ENCODE assay signal across 16 cellular contexts in the genomic region with DNA sequence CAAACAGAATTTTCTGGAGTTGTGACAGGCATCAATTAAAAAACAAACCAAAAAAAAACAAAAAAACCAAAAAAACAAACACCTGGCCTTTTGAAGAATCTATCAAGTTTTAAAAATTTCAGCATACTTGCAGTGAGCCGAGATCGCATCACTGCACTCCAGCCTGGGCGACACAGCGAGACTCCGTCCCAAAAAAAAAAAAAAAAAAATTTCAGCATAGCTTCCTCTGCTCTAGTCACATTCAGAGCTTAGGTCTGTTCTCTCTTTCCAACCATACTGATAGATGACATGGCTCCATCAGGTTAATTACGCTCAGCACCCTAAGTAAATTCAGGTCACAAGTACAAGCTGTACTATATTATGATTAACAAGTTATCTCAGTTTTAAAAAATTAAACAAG. TPM values are rescaled to one million over a fixed set of nuclear protein-coding genes. Genes with fewer than 3 reads are reported as not detected.
A peak's percentile ranks its signal among the peaks of the same experiment; 100 is the strongest.
DNase-seq lines count a peak whose midpoint lies in the region; ATAC-seq and TF ChIP-seq lines count a peak whose summit lies in the region.
"Had no signal": no experiment of that assay in that cellular context is flagged by ENCODE, and none has a peak within 500 bp of the region (broad histone marks: within the 10 kb centered on the region; RNA-seq: fewer than 3 reads in every experiment).

No MANE protein-coding gene starts in this region.

- H3K79me2 ChIP-seq in Loucy (ENCODE audit: insufficient read depth, low read length), result peaks cover 75% of the 10 kb centered on the region

- peak overlapping the region; percentile 94 for H3K4me2 ChIP-seq in Loucy (ENCODE audit: low read depth, low read length, poor library complexity, severe bottlenecking)

- POLR2A ChIA-PET in CD8-positive, alpha-beta memory T cell (lab: Charles Lee), result interaction anchor here (0.5 kb wide), 1 partner anchor 17 kb away, joined by 5 read pairs; no protein-coding TSS in a partner anchor

- H3K9me3 ChIP-seq in CD8-positive, alpha-beta memory T cell (ENCODE audit: low read length), result no peaks in the 10 kb centered on the region
- H3K9me3 ChIP-seq in Loucy (ENCODE audit: insufficient read depth, low read depth, low read length) (no peaks in the 10 kb centered on the region), sigmoid colon (no peaks in the 10 kb centered on the region)
- H3K9me3 ChIP-seq: HAP-1 had no signal

- peak overlapping the region; percentile 12 for H3K27ac ChIP-seq in CD8-positive, alpha-beta memory T cell (ENCODE audit: low read depth, low read length)
- H3K27ac ChIP-seq in sigmoid colon, result peak overlapping the region; percentile 98 to 100 (median 98)
- H3K27ac ChIP-seq: parathyroid adenoma had no signal

- 85 to 92% methylated on average over 6 of the region's 6 CpGs for WGBS in sigmoid colon, 2 donors

- H3K9me2 ChIP-seq in Loucy (replicated peaks; ENCODE audit: low read depth, low read length), result no peaks in the 10 kb centered on the region

- H3K36me3 Mint-ChIP-seq in CD8-positive, alpha-beta memory T cell, result peaks cover 0 to 31% (median 3%) of the 10 kb centered on the region in 3 donors
- H3K36me3 Mint-ChIP-seq in central memory CD8-positive, alpha-beta T cell (ENCODE audit: insufficient read depth), result peaks cover 33% of the 10 kb centered on the region

- peak overlapping the region; percentile 40 for H3K9ac ChIP-seq in Loucy (ENCODE audit: low read depth, low read length, poor library complexity, severe bottlenecking)
- H3K9ac ChIP-seq: parathyroid adenoma had no signal

- ATAC-seq in central memory CD8-positive, alpha-beta T cell (replicated peaks; ENCODE audit: extremely low read depth, poor library complexity, severe bottlenecking), result no peak
- ATAC-seq: activated CD4-positive, CD25-positive, alpha-beta regulatory T cell treated with anti-CD3 and anti-CD28 coated beads, Interleukin-2, amount 50 U/mL, for 24 hours; left colon had no signal

- H3K4me1 ChIP-seq in CD8-positive, alpha-beta memory T cell (ENCODE audit: insufficient read depth, low read length), result peaks cover 61% of the 10 kb centered on the region
- peaks cover 55% of the 10 kb centered on the region for H3K4me1 ChIP-seq in Loucy (ENCODE audit: insufficient read depth, low read length, poor library complexity, severe bottlenecking)
- H3K4me1 ChIP-seq in sigmoid colon, result peaks cover 3 to 64% (median 42%) of the 10 kb centered on the region in 4 donors

- peaks cover 68% of the 10 kb centered on the region for H4K20me1 ChIP-seq in Loucy (ENCODE audit: insufficient read depth, low read length, poor library complexity, severe bottlenecking)

- no peaks in the 10 kb centered on the region for H3K36me3 ChIP-seq in CD8-positive, alpha-beta memory T cell (ENCODE audit: insufficient read depth, low read length)
- H3K36me3 ChIP-seq in Loucy (ENCODE audit: insufficient read depth, low read length) (no peaks in the 10 kb centered on the region), sigmoid colon (no peaks in the 10 kb centered on the region)
- H3K36me3 ChIP-seq: HAP-1 had no signal

- peaks cover 0 to 5% (median 0%) of the 10 kb centered on the region in 5 donors for H3K9me3 Mint-ChIP-seq in CD8-positive, alpha-beta memory T cell
- no peaks in the 10 kb centered on the region for H3K9me3 Mint-ChIP-seq in central memory CD8-positive, alpha-beta T cell

- peaks cover 0 to 5% of the 10 kb centered on the region in 2 donors for H3K27me3 Mint-ChIP-seq in CD8-positive, alpha-beta memory T cell
- H3K27me3 Mint-ChIP-seq in central memory CD8-positive, alpha-beta T cell, result no peaks in the 10 kb centered on the region

- no peaks in the 10 kb centered on the region for H3K27me3 ChIP-seq in CD8-positive, alpha-beta memory T cell (ENCODE audit: insufficient read depth, low read length, poor library complexity, severe bottlenecking)
- H3K27me3 ChIP-seq in Loucy (ENCODE audit: insufficient read depth, low read length, poor library complexity, severe bottlenecking) (no peaks in the 10 kb centered on the region), sigmoid colon (no peaks in the 10 kb centered on the region)

- intact Hi-C loops in sigmoid colon (cut with DNase I), result no loop called here

- CTCF ChIA-PET in CD8-positive, alpha-beta memory T cell (lab: Charles Lee), result interaction anchor here (2.6 to 8.1 kb wide), 3 partner anchors 13 to 54 kb away, joined by 7 to 62 read pairs (median 36); no protein-coding TSS in a partner anchor

- TF ChIP-seq EP300 in sigmoid colon (IDR thresholded peaks at IDR 0.05), result no peak

- no peak for TF ChIP-seq POLR2A in sigmoid colon (IDR thresholded peaks at IDR 0.05)

- no peaks in the 10 kb centered on the region for H3F3A ChIP-seq in Loucy (ENCODE audit: low read depth)

- H3K4me3 ChIP-seq in CD8-positive, alpha-beta memory T cell (ENCODE audit: low read length), result no peak overlapping the region
- H3K4me3 ChIP-seq in Loucy (ENCODE audit: low read length, poor library complexity, severe bottlenecking) (peak overlapping the region; percentile 95), sigmoid colon (no peak overlapping the region)
- H3K4me3 ChIP-seq: HAP-1 had no signal

- H3K4me1 Mint-ChIP-seq in CD8-positive, alpha-beta memory T cell, result peaks cover 61 to 78% (median 76%) of the 10 kb centered on the region in 3 donors
- peaks cover 67% of the 10 kb centered on the region for H3K4me1 Mint-ChIP-seq in central memory CD8-positive, alpha-beta T cell

- TF ChIP-seq CTCF in Loucy (conservative IDR thresholded peaks at IDR 0.05; ENCODE audit: low read length) (no peak), sigmoid colon (IDR thresholded peaks at IDR 0.05) (no peak)

- peak overlapping the region; percentile 56 to 97 (median 71) for H3K4me3 Mint-ChIP-seq in CD8-positive, alpha-beta memory T cell
- H3K4me3 Mint-ChIP-seq in central memory CD8-positive, alpha-beta T cell, result peak overlapping the region; percentile 98

- H2AFZ ChIP-seq in Loucy (ENCODE audit: low read length), result no peak overlapping the region
- H2AFZ ChIP-seq: parathyroid adenoma had no signal

- no peak for DNase-seq in CD8-positive, alpha-beta memory T cell
- DNase-seq in central memory CD8-positive, alpha-beta T cell (ENCODE audit: low spot score in 2 of 2), result no peak
- DNase-seq in sigmoid colon, result no peak
- DNase-seq in NCI-H748 treated with DMSO at 0.1 percent for 48 hours (lab: John Stamatoyannopoulos, UW), result no peak
- DNase-seq in activated CD8-positive, alpha-beta memory T cell treated with anti-CD3 and anti-CD28 coated beads, Interleukin-2, amount 50 U/mL, for 4 hours, result no peak
- DNase-seq in midbrain (lab: John Stamatoyannopoulos, UW), result no peak
- DNase-seq: amygdala; effector CD8-positive, alpha-beta T cell; left colon; NCI-H526; Right ventricle myocardium superior; stimulated activated CD4-positive, alpha-beta T cell treated with anti-CD3 and anti-CD28 coated beads, Interleukin-4, amount 100 ng/mL, for 1 hour had no signal

- peak overlapping the region; percentile 68 to 100 (median 100) for H3K27ac Mint-ChIP-seq in CD8-positive, alpha-beta memory T cell
- H3K27ac Mint-ChIP-seq in central memory CD8-positive, alpha-beta T cell (ENCODE audit: low read depth), result peak overlapping the region; percentile 97

RNA-seq across cellular contexts. Expression of gene KBTBD2, which starts 3.1 kb away (rescaled TPM):
- 10 to 100 TPM; 21.8 to 24.2 TPM for total RNA-seq in CD8-positive, alpha-beta memory T cell
- polyA plus RNA-seq in CD8-positive, alpha-beta memory T cell, result 21.9 TPM
- 10 to 100 TPM; 28.5 to 39.7 (median 37.5) TPM for total RNA-seq in sigmoid colon
- polyA plus RNA-seq in sigmoid colon, result 10 to 100 TPM; 14.1 to 19.8 (median 16.0) TPM
